In genomic region chr19:34416021-34416545, GRCh38 we compare ENCODE assay signal across 16 cellular contexts.
"Had no signal": no experiment of that assay in that cellular context is flagged by ENCODE, and none has a peak within 500 bp of the region (broad histone marks: within the 10 kb centered on the region; RNA-seq: fewer than 3 reads in every experiment).

No MANE protein-coding gene starts in this region.

- ATAC-seq: activated T-cell treated with anti-CD3 and anti-CD28 coated beads, Interleukin-2, amount 50 U/mL, for 72 hours; heart right ventricle; naive thymus-derived CD8-positive, alpha-beta T cell; right cardiac atrium; stimulated activated naive B cell treated with anti-CD40 and anti-IgM and Interleukin-4, amounts not matched to agents 10 μg/mL and 1 μg/mL and 100 μg/mL, for 72 hours had no signal

- H3K27me3 ChIP-seq: ascending aorta, heart right ventricle, transverse colon had no signal

- H3K9me3 ChIP-seq: ascending aorta, heart right ventricle, transverse colon had no signal

- H3K4me3 ChIP-seq: ascending aorta, heart right ventricle, transverse colon had no signal

- H3K27ac ChIP-seq: ascending aorta, heart right ventricle, transverse colon had no signal

- H3K27me3 Mint-ChIP-seq: activated naive CD8-positive, alpha-beta T cell treated with anti-CD3 and anti-CD28 coated beads for 36 hours; naive thymus-derived CD8-positive, alpha-beta T cell; stimulated activated naive B cell treated with anti-CD40 and anti-IgM and Interleukin-4, amounts not matched to agents 10 μg/mL and 1 μg/mL and 100 μg/mL, for 72 hours had no signal

- H3K27ac Mint-ChIP-seq: activated naive CD8-positive, alpha-beta T cell treated with anti-CD3 and anti-CD28 coated beads for 36 hours; activated T-cell treated with anti-CD3 and anti-CD28 coated beads, Interleukin-2, amount 50 U/mL, for 72 hours; naive thymus-derived CD8-positive, alpha-beta T cell; stimulated activated naive B cell treated with anti-CD40 and anti-IgM and Interleukin-4, amounts not matched to agents 10 μg/mL and 1 μg/mL and 100 μg/mL, for 72 hours; T-helper 2 cell treated with Interferon-gamma antibody and Interleukin-4, amounts not matched to agents 5 μg/mL and 100 μg/mL, for 36 hours had no signal

- H3K4me3 Mint-ChIP-seq: activated naive CD8-positive, alpha-beta T cell treated with anti-CD3 and anti-CD28 coated beads for 36 hours; activated T-cell treated with anti-CD3 and anti-CD28 coated beads, Interleukin-2, amount 50 U/mL, for 72 hours; naive thymus-derived CD8-positive, alpha-beta T cell; stimulated activated naive B cell treated with anti-CD40 and anti-IgM and Interleukin-4, amounts not matched to agents 10 μg/mL and 1 μg/mL and 100 μg/mL, for 72 hours; T-helper 2 cell treated with Interferon-gamma antibody and Interleukin-4, amounts not matched to agents 5 μg/mL and 100 μg/mL, for 36 hours had no signal

- H3K4me1 ChIP-seq: ascending aorta, heart right ventricle, transverse colon had no signal

- DNase-seq: activated CD4-positive, alpha-beta T cell treated with anti-CD3 and anti-CD28 coated beads, Interleukin-2, amount 50 U/mL, for 48 hours; activated CD4-positive, CD25-positive, alpha-beta regulatory T cell treated with anti-CD3 and anti-CD28 coated beads, Interleukin-2, amount 50 U/mL, for 72 hours; activated gamma-delta T cell treated with Interleukin-2 at 50 U/mL for 16 hours; activated naive CD8-positive, alpha-beta T cell treated with anti-CD3 and anti-CD28 coated beads for 36 hours; activated T-cell treated with anti-CD3 and anti-CD28 coated beads, Interleukin-2, amount 50 U/mL, for 72 hours; effector CD4-positive, alpha-beta T cell; heart right ventricle; kidney; midbrain; naive thymus-derived CD8-positive, alpha-beta T cell; right cardiac atrium; stimulated activated CD4-positive, alpha-beta T cell treated with anti-CD3 and anti-CD28 coated beads, Interleukin-1b, Interleukin-23, amount 100 ng/mL, for 48 hours; stimulated activated naive B cell treated with anti-CD40 and anti-IgM and Interleukin-4, amounts not matched to agents 10 μg/mL and 1 μg/mL and 100 μg/mL, for 72 hours; transverse colon had no signal

- H3K9me3 Mint-ChIP-seq: activated naive CD8-positive, alpha-beta T cell treated with anti-CD3 and anti-CD28 coated beads for 36 hours; activated T-cell treated with anti-CD3 and anti-CD28 coated beads, Interleukin-2, amount 50 U/mL, for 72 hours; naive thymus-derived CD8-positive, alpha-beta T cell; stimulated activated naive B cell treated with anti-CD40 and anti-IgM and Interleukin-4, amounts not matched to agents 10 μg/mL and 1 μg/mL and 100 μg/mL, for 72 hours; T-helper 2 cell treated with Interferon-gamma antibody and Interleukin-4, amounts not matched to agents 5 μg/mL and 100 μg/mL, for 36 hours had no signal
